Comparison of ENCODE assay signal across 19 cellular contexts in genomic region chr7:87267239-87267900, GRCh38. TPM values are rescaled to one million over a fixed set of nuclear protein-coding genes. Genes with fewer than 3 reads are reported as not detected.
DNase-seq lines count a peak whose midpoint lies in the region; ATAC-seq, FAIRE-seq and TF ChIP-seq lines count a peak whose summit lies in the region.
"Had no signal": no experiment of that assay in that cellular context is flagged by ENCODE, and none has a peak within 500 bp of the region (broad histone marks: within the 10 kb centered on the region; RNA-seq: fewer than 3 reads in every experiment).

No MANE protein-coding gene starts in this region.

- no peak overlapping the region for H3K27ac ChIP-seq in coronary artery
- H3K27ac ChIP-seq: heart right ventricle, prostate gland, spleen, upper lobe of right lung had no signal

- ATAC-seq in GM21381 (IDR thresholded peaks at IDR 0.05; ENCODE audit: unreplicated experiment): peak; percentile 72
- peak; percentile 86 for ATAC-seq in HG02852 (IDR thresholded peaks at IDR 0.05; ENCODE audit: unreplicated experiment)
- ATAC-seq in HG03469 (IDR thresholded peaks at IDR 0.05; ENCODE audit: unreplicated experiment): peak; percentile 87
- ATAC-seq: heart right ventricle; natural killer cell treated with Interleukin-12 subunit alpha and Interleukin-12 subunit beta and Interleukin-15 and Interleukin-18, amount 100 ng/mL, for 72 hours; stimulated activated naive CD8-positive, alpha-beta T cell treated with anti-CD3 and anti-CD28 coated beads, Interleukin-15, Interleukin-2, amounts not matched to agents 100 U/mL and 50 U/mL, for 24 hours; upper lobe of right lung had no signal

- H3K4me3 ChIP-seq in coronary artery (no peak overlapping the region), MG63 (no peak overlapping the region)
- H3K4me3 ChIP-seq: heart right ventricle, prostate gland, spleen, upper lobe of right lung had no signal

- DNase-seq in GM18507 (ENCODE audit: extremely low spot score, insufficient read length, low read depth) (no peak), coronary artery (ENCODE audit: low spot score) (no peak), NCI-H510A (lab: John Stamatoyannopoulos, UW) (no peak), SW 1271 (lab: John Stamatoyannopoulos, UW) (no peak), MG63 (no peak)
- DNase-seq: CD4-positive, CD25-positive, alpha-beta regulatory T cell; heart right ventricle; KG1; NCI-H2171; spleen; stimulated activated naive CD8-positive, alpha-beta T cell treated with anti-CD3 and anti-CD28 coated beads, Interleukin-15, Interleukin-2, amounts not matched to agents 100 U/mL and 50 U/mL, for 24 hours; T-helper 2 cell; upper lobe of right lung had no signal

- no peak for TF ChIP-seq CTCF in coronary artery (IDR thresholded peaks at IDR 0.05)

- no peaks in the 10 kb centered on the region for H3K36me3 ChIP-seq in MG63
- H3K36me3 ChIP-seq: heart right ventricle, prostate gland, spleen, upper lobe of right lung had no signal

- no peaks in the 10 kb centered on the region for H3K27me3 ChIP-seq in MG63

- no peaks in the 10 kb centered on the region for H3K9me3 ChIP-seq in MG63
- H3K9me3 ChIP-seq: prostate gland, spleen, upper lobe of right lung had no signal

- peak; percentile 56 for FAIRE-seq in GM18507 (lab: Jason Lieb, UNC)
- FAIRE-seq: islet of Langerhans had no signal

RNA-seq across cellular contexts. Expression of gene TMEM243, which starts 47.8 kb away (rescaled TPM):
- total RNA-seq in MG63 (2014; rRNA removed; shearing (Covaris generic); ENCODE audit: low replicate concordance): 12.9 and 24.7 TPM in 2 replicates
